ENCODE assay signal across 1 cellular context in genomic region chr10:43644252-43644651, GRCh38.
TF ChIP-seq lines count a peak whose summit lies in the region.

No MANE protein-coding gene starts in this region.

TF ChIP-seq in K562, 482 proteins besides CTCF, POLR2A, EP300 and RAD21:
- TF ChIP-seq CBX5 (IDR thresholded peaks at IDR 0.05; ENCODE audit: borderline replicate concordance, low read depth) (peak; percentile 86), MYNN (IDR thresholded peaks at IDR 0.05) (no peak), MYNN (CRISPR knock-in tag; IDR thresholded peaks at IDR 0.05) (no peak), RBM34 (IDR thresholded peaks at IDR 0.05; ENCODE audit: borderline replicate concordance, insufficient read depth, low read length) (no peak), CBX1 (IDR thresholded peaks at IDR 0.05; ENCODE audit: low read depth) (peak; percentile 80; the same call in 1 of the 2 replicates), TRIM28 (IDR thresholded peaks at IDR 0.05) (peak; percentile 94), E2F6 (IDR thresholded peaks at IDR 0.05; ENCODE audit: borderline replicate concordance in 1 of 2, extremely low read depth in 1 of 2, insufficient read depth in 1 of 2, insufficient read length in 1 of 2, low read depth in 1 of 2, low read length in 1 of 2, poor library complexity in 1 of 2, severe bottlenecking in 1 of 2) (no peak), TRIM24 (IDR thresholded peaks at IDR 0.05) (peak in 1 of 2 experiments; percentile 50; a peak in 1 of 4 replicates), ZNF75A (CRISPR knock-in tag; IDR thresholded peaks at IDR 0.05) (peak; percentile 96), ILK (tag; IDR thresholded peaks at IDR 0.05; ENCODE audit: borderline replicate concordance, low read depth) (no peak), TAL1 (IDR thresholded peaks at IDR 0.05) (no peak), POLR2B (IDR thresholded peaks at IDR 0.05; ENCODE audit: low read depth, partially characterized antibody) (no peak), CEBPZ (IDR thresholded peaks at IDR 0.05; ENCODE audit: borderline replicate concordance, low read depth, low read length) (no peak), ETS2 (tag; IDR thresholded peaks at IDR 0.05; ENCODE audit: borderline replicate concordance, poor library complexity, severe bottlenecking) (no peak), FOXJ3 (CRISPR knock-in tag; IDR thresholded peaks at IDR 0.05) (no peak), XRCC3 (IDR thresholded peaks at IDR 0.05) (peak; percentile 82; the same call in 1 of the 2 replicates), ZNF280A (IDR thresholded peaks at IDR 0.05; ENCODE audit: low read depth, partially characterized antibody) (peak; percentile 44), CBX2 (IDR thresholded peaks at IDR 0.05; ENCODE audit: insufficient read depth, low read length, poor library complexity, severe bottlenecking) (no peak), ZNF717 (CRISPR knock-in tag; IDR thresholded peaks at IDR 0.05) (no peak), SOX6 (IDR thresholded peaks at IDR 0.05) (0 out of 2 replicates have a peak, but pooled peaks have one; percentile 20), CBFB (CRISPR knock-in tag; IDR thresholded peaks at IDR 0.05) (no peak), ZNF444 (CRISPR knock-in tag; IDR thresholded peaks at IDR 0.05) (no peak), MTA2 (IDR thresholded peaks at IDR 0.05; ENCODE audit: low read depth) (no peak), ELF4 (CRISPR knock-in tag; IDR thresholded peaks at IDR 0.05) (no peak), CBX3 (IDR thresholded peaks at IDR 0.05; ENCODE audit: borderline replicate concordance in 1 of 2, low read length in 2 of 2) (peak in 1 of 2 experiments; percentile 91; a peak in 1 of 3 replicates), RBM25 (IDR thresholded peaks at IDR 0.05; ENCODE audit: low read depth, low read length, severe bottlenecking) (peak; percentile 50), MCM3 (IDR thresholded peaks at IDR 0.05) (no peak)
- TF ChIP-seq, protein P1, sequence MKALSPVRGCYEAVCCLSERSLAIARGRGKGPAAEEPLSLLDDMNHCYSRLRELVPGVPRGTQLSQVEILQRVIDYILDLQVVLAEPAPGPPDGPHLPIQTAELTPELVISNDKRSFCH (CRISPR knock-in tag; IDR thresholded peaks at IDR 0.05), result no peak
- TF ChIP-seq, protein P1 (tag; IDR thresholded peaks at IDR 0.05), result no peak
- TF ChIP-seq, protein P2, sequence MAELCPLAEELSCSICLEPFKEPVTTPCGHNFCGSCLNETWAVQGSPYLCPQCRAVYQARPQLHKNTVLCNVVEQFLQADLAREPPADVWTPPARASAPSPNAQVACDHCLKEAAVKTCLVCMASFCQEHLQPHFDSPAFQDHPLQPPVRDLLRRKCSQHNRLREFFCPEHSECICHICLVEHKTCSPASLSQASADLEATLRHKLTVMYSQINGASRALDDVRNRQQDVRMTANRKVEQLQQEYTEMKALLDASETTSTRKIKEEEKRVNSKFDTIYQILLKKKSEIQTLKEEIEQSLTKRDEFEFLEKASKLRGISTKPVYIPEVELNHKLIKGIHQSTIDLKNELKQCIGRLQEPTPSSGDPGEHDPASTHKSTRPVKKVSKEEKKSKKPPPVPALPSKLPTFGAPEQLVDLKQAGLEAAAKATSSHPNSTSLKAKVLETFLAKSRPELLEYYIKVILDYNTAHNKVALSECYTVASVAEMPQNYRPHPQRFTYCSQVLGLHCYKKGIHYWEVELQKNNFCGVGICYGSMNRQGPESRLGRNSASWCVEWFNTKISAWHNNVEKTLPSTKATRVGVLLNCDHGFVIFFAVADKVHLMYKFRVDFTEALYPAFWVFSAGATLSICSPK (IDR thresholded peaks at IDR 0.05; ENCODE audit: borderline replicate concordance), result no peak
